In genomic region chr3:52006820-52007133, GRCh38 we compare ENCODE assay signal across 31 cellular contexts.
"Had no signal": no experiment of that assay in that cellular context is flagged by ENCODE, and none has a peak within 500 bp of the region (broad histone marks: within the 10 kb centered on the region; RNA-seq: fewer than 3 reads in every experiment).

No MANE protein-coding gene starts in this region.

- H3K27ac ChIP-seq: brain microvascular endothelial cell, esophagus muscularis mucosa, foreskin keratinocyte, neutrophil, ovary, prostate gland, thyroid gland had no signal

- H3K9me3 ChIP-seq: esophagus muscularis mucosa, mucosa of descending colon, neutrophil, ovary, prostate gland, thyroid gland, upper lobe of left lung had no signal

- DNase-seq: activated CD4-positive, alpha-beta T cell treated with anti-CD3 and anti-CD28 coated beads, Interleukin-2, amount 50 U/mL, for 1 hour; activated CD8-positive, alpha-beta T cell treated with anti-CD3 and anti-CD28 coated beads for 36 hours; activated gamma-delta T cell treated with Interleukin-2 at 50 U/mL for 16 hours; activated naive CD4-positive, alpha-beta T cell treated with anti-CD3 and anti-CD28 coated beads, Interleukin-2, amount 50 U/mL, for 16 hours; activated T-cell treated with anti-CD3 and anti-CD28 coated beads, Interleukin-2, amount 50 U/mL, for 4 hours; amniotic stem cell; brain microvascular endothelial cell; central memory CD4-positive, alpha-beta T cell; effector CD4-positive, alpha-beta T cell; foreskin keratinocyte; kidney glomerular epithelial cell; mesendoderm; mucosa of descending colon; ovary; retina; stimulated activated CD4-positive, alpha-beta T cell treated with anti-CD3 and anti-CD28 coated beads, Interleukin-1b, Interleukin-23, amount 100 ng/mL, for 48 hours; stimulated activated CD4-positive, alpha-beta T cell treated with anti-CD3 and anti-CD28 coated beads, Interleukin-4, amount 100 ng/mL, for 4 hours; stimulated activated CD8-positive, alpha-beta memory T cell treated with anti-CD3 and anti-CD28 coated beads, Interleukin-4, amount 100 ng/mL, for 48 hours; stimulated activated naive CD8-positive, alpha-beta T cell treated with anti-CD3 and anti-CD28 coated beads, Interleukin-15, amount 100 ng/mL, for 72 hours; thyroid gland; upper lobe of left lung had no signal

- H3K27me3 ChIP-seq: brain microvascular endothelial cell, esophagus muscularis mucosa, foreskin keratinocyte, neutrophil, ovary, thyroid gland, upper lobe of left lung had no signal

- H3K36me3 ChIP-seq: brain microvascular endothelial cell, esophagus muscularis mucosa, neutrophil, ovary, prostate gland, thyroid gland, upper lobe of left lung had no signal

- ATAC-seq: activated CD8-positive, alpha-beta T cell treated with anti-CD3 and anti-CD28 coated beads for 36 hours; activated T-cell treated with anti-CD3 and anti-CD28 coated beads, Interleukin-2, amount 50 U/mL, for 4 hours; activated T-helper 17 cell treated with anti-CD3 and anti-CD28 coated beads, Interleukin-2, amount 50 U/mL, for 72 hours; foreskin keratinocyte; left lobe of liver; mucosa of descending colon; natural killer cell treated with Interleukin-12 subunit alpha and Interleukin-12 subunit beta and Interleukin-15 and Interleukin-18, amount 100 ng/mL, for 72 hours; stimulated activated memory B cell treated with anti-CD40 and anti-IgM and Interleukin-4, amounts not matched to agents 10 μg/mL and 1 μg/mL and 100 μg/mL, for 72 hours; stimulated activated naive CD8-positive, alpha-beta T cell treated with anti-CD3 and anti-CD28 coated beads, Interleukin-15, amount 100 ng/mL, for 72 hours; WTC11 had no signal

- H3K4me3 ChIP-seq: esophagus muscularis mucosa, lung, mucosa of descending colon, ovary, prostate gland, smooth muscle cell, thyroid gland, upper lobe of left lung had no signal
